8 cellular contexts compared by ENCODE assay signal in genomic region chr1:43206721-43207228, GRCh38. TPM values are rescaled to one million over a fixed set of nuclear protein-coding genes. Genes with fewer than 3 reads are reported as not detected.
A peak's percentile ranks its signal among the peaks of the same experiment; 100 is the strongest.
DNase-seq lines count a peak whose midpoint lies in the region; ATAC-seq, FAIRE-seq and TF ChIP-seq lines count a peak whose summit lies in the region.

No MANE protein-coding gene starts in this region.

- 37% methylated on average over 9 of the region's 9 CpGs; no CpG with 5 or more reads in 1 of the 2 experiments for WGBS in H1 (ENCODE audit: extremely low coverage in 1 of 2, insufficient coverage in 1 of 2, insufficient read length in 1 of 2, insufficient replicate concordance in 2 of 2, low coverage in 1 of 2, low lambda C conversion rate in 2 of 2, missing lambda C conversion rate in 1 of 2), 2 experiments
- under 1% methylated on average over 9 of the region's 9 CpGs for WGBS in mesenchymal stem cell

- no peak for ATAC-seq in GM21447 (IDR thresholded peaks at IDR 0.05; ENCODE audit: unreplicated experiment)

- H3K27me3 ChIP-seq in H1 (replicated peaks in 1 of 4; ENCODE audit: control insufficient read depth in 3 of 4, extremely low read depth in 1 of 4, insufficient read depth in 3 of 4, low read length in 3 of 4) (no peaks in the 10 kb centered on the region), mesenchymal stem cell (ENCODE audit: control insufficient read depth in 1 of 2, insufficient read depth in 1 of 2, low read length in 2 of 2) (no peaks in the 10 kb centered on the region)

- H3K27ac ChIP-seq in H1 (ENCODE audit: low read depth, low read length) (peak overlapping the region; percentile 56), mesenchymal stem cell (ENCODE audit: low read length, poor library complexity, severe bottlenecking) (peak overlapping the region; percentile 100)

- peak in 1 of 2 experiments; percentile 30; a peak in 1 of 3 replicates for TF ChIP-seq EP300 in H1 (IDR thresholded peaks at IDR 0.05; ENCODE audit: borderline replicate concordance in 1 of 2, low read depth in 2 of 2, low read length in 2 of 2)

- peaks cover 4 to 13% (median 11%) of the 10 kb centered on the region in 4 experiments for H3K4me1 ChIP-seq in H1 (replicated peaks in 1 of 4; ENCODE audit: control insufficient read depth in 3 of 4, insufficient read depth in 4 of 4, low read length in 3 of 4)
- peaks cover 19% of the 10 kb centered on the region for H3K4me1 ChIP-seq in mesenchymal stem cell (ENCODE audit: control insufficient read depth, insufficient read depth, low read depth, low read length)

- H4K8ac ChIP-seq in H1 (ENCODE audit: extremely low read depth, insufficient read depth, low read length) (no peak overlapping the region), mesenchymal stem cell (ENCODE audit: low read length) (peak overlapping the region; percentile 96)

- H2BK120ac ChIP-seq in H1 (replicated peaks; ENCODE audit: low read depth, low read length) (peak overlapping the region; percentile 67), mesenchymal stem cell (ENCODE audit: low read depth, low read length) (peak overlapping the region; percentile 69)

- H3K9me3 ChIP-seq in H1 (ENCODE audit: insufficient read depth in 2 of 2, low read depth in 1 of 2, low read length in 1 of 2) (no peaks in the 10 kb centered on the region), mesenchymal stem cell (ENCODE audit: control insufficient read depth, low read length) (no peaks in the 10 kb centered on the region)

- no peak for FAIRE-seq in H1 (lab: Jason Lieb, UNC)

- H3K36me3 ChIP-seq in H1 (ENCODE audit: control insufficient read depth in 2 of 4, insufficient read depth in 4 of 4, low read length in 3 of 4) (no peaks in the 10 kb centered on the region), mesenchymal stem cell (ENCODE audit: control insufficient read depth in 1 of 2, insufficient read depth in 2 of 2, low read depth in 1 of 2, low read length in 2 of 2) (no peaks in the 10 kb centered on the region)

- POLR2A ChIA-PET in H1 (lab: Charles Lee; ENCODE audit: partially characterized antibody), result interaction anchor here (0.7 to 2.8 kb wide), 7 partner anchors 9 to 390 kb away, joined by 3 to 12 read pairs (median 4); partner anchors contain the start of genes CDC20 and ERMAP

- no peak for TF ChIP-seq CTCF in H1 (IDR thresholded peaks at IDR 0.05; ENCODE audit: control extremely low read depth in 1 of 3, insufficient read depth in 1 of 3, low read depth in 1 of 3, low read length in 3 of 3)

- H3K18ac ChIP-seq in H1 (ENCODE audit: extremely low read depth, low read length) (peak overlapping the region; percentile 49; the same call in 1 of the 2 replicates), mesenchymal stem cell (ENCODE audit: low read depth in 1 of 2, low read length in 2 of 2) (peak overlapping the region; percentile 67 to 97)

- H3K23me2 ChIP-seq in H1 (ENCODE audit: low read depth, low read length), result no peaks in the 10 kb centered on the region

- DNase-seq in AG20443 (ENCODE audit: low spot score) (peak; percentile 95), MV-4-11 (lab: John Stamatoyannopoulos, UW) (peak; percentile 59), H1 (ENCODE audit: low read depth in 1 of 2, low spot score in 2 of 2) (peak in 1 of 2 experiments; percentile 89), mesenchymal stem cell (peak; percentile 96), NCI-H2196 treated with DMSO at 0.1 percent for 48 hours (lab: John Stamatoyannopoulos, UW; ENCODE audit: unreplicated experiment) (no peak), activated T-cell treated with anti-CD3 and anti-CD28 coated beads for 4 hours (no peak), DMS114 treated with DMSO at 0.1 percent for 48 hours (lab: John Stamatoyannopoulos, UW; ENCODE audit: unreplicated experiment) (no peak)

- H2BK12ac ChIP-seq in H1 (ENCODE audit: low read depth, low read length) (peak overlapping the region; percentile 100), mesenchymal stem cell (ENCODE audit: low read length in 2 of 2) (peak overlapping the region; percentile 70 to 71)

- H4K5ac ChIP-seq in H1 (ENCODE audit: insufficient read length, low read depth, low read length), result no peak overlapping the region

- H2BK5ac ChIP-seq in H1 (ENCODE audit: low read depth, low read length), result peak overlapping the region; percentile 91
- peak overlapping the region; percentile 94 for H2BK5ac ChIP-seq in mesenchymal stem cell (ENCODE audit: low read depth, low read length, poor library complexity, severe bottlenecking)

- H3K9ac ChIP-seq in H1 (replicated peaks in 1 of 4; ENCODE audit: extremely low read depth in 1 of 4, low read depth in 3 of 4, low read length in 3 of 4) (peak overlapping the region in 2 of 4 experiments; percentile 8 to 32; a peak in 1 of 7 replicates), mesenchymal stem cell (ENCODE audit: low read length) (peak overlapping the region; percentile 64)

- H3K14ac ChIP-seq in H1 (ENCODE audit: insufficient read length) (no peak overlapping the region), mesenchymal stem cell (ENCODE audit: low read length in 2 of 2) (no peak overlapping the region)

- H3K79me2 ChIP-seq in H1 (ENCODE audit: control insufficient read depth in 1 of 2, insufficient read depth in 2 of 2, low read length in 2 of 2), result no peaks in the 10 kb centered on the region

- TF ChIP-seq RAD21 in H1 (IDR thresholded peaks at IDR 0.05 in 1 of 2, conservative IDR thresholded peaks at IDR 0.05 in 1 of 2; ENCODE audit: low read depth in 2 of 2, low read length in 2 of 2), result no peak

- H2AK5ac ChIP-seq in H1 (ENCODE audit: low read depth, low read length) (peak overlapping the region; percentile 85; the same call in 1 of the 2 replicates), mesenchymal stem cell (ENCODE audit: low read length, severe bottlenecking) (peak overlapping the region; percentile 97)

- peak overlapping the region; percentile 80 for H2BK20ac ChIP-seq in H1 (ENCODE audit: low read length)

- no peak overlapping the region for H2BK15ac ChIP-seq in H1 (ENCODE audit: low read length)
- no peak overlapping the region for H2BK15ac ChIP-seq in mesenchymal stem cell (ENCODE audit: low read depth, poor library complexity, severe bottlenecking)

- CTCF ChIA-PET in H1 (lab: Charles Lee; ENCODE audit: partially characterized antibody), result interaction anchor here (0.8 to 3.5 kb wide), 5 partner anchors 9 to 208 kb away, joined by 3 to 14 read pairs (median 5); no protein-coding TSS in a partner anchor

- peak; percentile 27 to 76 for TF ChIP-seq POLR2A in H1 (IDR thresholded peaks at IDR 0.05; ENCODE audit: control extremely low read depth in 1 of 2, low read depth in 2 of 2, low read length in 2 of 2)

- H3K23ac ChIP-seq in H1 (ENCODE audit: insufficient read length), result no peak overlapping the region
- no peak overlapping the region for H3K23ac ChIP-seq in mesenchymal stem cell (ENCODE audit: low read length in 2 of 2)

- H3K79me1 ChIP-seq in H1 (ENCODE audit: low read depth, low read length) (no peaks in the 10 kb centered on the region), mesenchymal stem cell (replicated peaks; ENCODE audit: low read length, poor library complexity, severe bottlenecking) (no peaks in the 10 kb centered on the region)

- peak overlapping the region; percentile 43 to 67 for H3K4me2 ChIP-seq in H1 (ENCODE audit: insufficient read depth in 1 of 2, low read depth in 2 of 2, low read length in 2 of 2)
- peak overlapping the region; percentile 42 for H3K4me2 ChIP-seq in mesenchymal stem cell (ENCODE audit: low read length, poor library complexity, severe bottlenecking)

- H2AFZ ChIP-seq in H1 (ENCODE audit: low read length), result peak overlapping the region; percentile 75; the same call in 1 of the 2 replicates
- peak overlapping the region; percentile 88 for H2AFZ ChIP-seq in mesenchymal stem cell (ENCODE audit: low read depth, low read length)

- peak overlapping the region; percentile 84 for H4K91ac ChIP-seq in H1 (replicated peaks; ENCODE audit: insufficient read length, low read length)
- peak overlapping the region; percentile 98 for H4K91ac ChIP-seq in mesenchymal stem cell (ENCODE audit: low read length)

- H3K4ac ChIP-seq in H1 (replicated peaks; ENCODE audit: insufficient read length, low read depth, low read length), result peak overlapping the region; percentile 0
- peak overlapping the region; percentile 83 to 92 for H3K4ac ChIP-seq in mesenchymal stem cell (ENCODE audit: low read depth in 1 of 2, low read length in 2 of 2)

- H3K4me3 ChIP-seq in H1 (ENCODE audit: extremely low read depth in 1 of 4, insufficient read depth in 2 of 4, low read depth in 3 of 4, low read length in 4 of 4), result no peak overlapping the region
- H3K4me3 ChIP-seq in mesenchymal stem cell (ENCODE audit: insufficient read depth in 1 of 2, low read depth in 1 of 2, low read length in 2 of 2), result peak overlapping the region in 1 of 2 experiments; percentile 54

- no peak overlapping the region for H3K56ac ChIP-seq in H1 (replicated peaks; ENCODE audit: insufficient read length, low read depth, low read length)

- no peaks in the 10 kb centered on the region for H4K20me1 ChIP-seq in H1 (replicated peaks in 1 of 2; ENCODE audit: control insufficient read depth in 1 of 2, insufficient read depth in 2 of 2, low read length in 2 of 2)

RNA-seq across cellular contexts. Expression of gene CFAP57, which starts 34.6 kb away (rescaled TPM):
- 0.23 and 0.80 TPM in 2 replicates for total RNA-seq in H1 (2021; fragmentation: NEBNext Ultra II Directional; extraction: Animal tissue kit (Norgen Biotek cat#: 25700))
- 0.20 and 0.36 TPM in 2 replicates for polyA plus RNA-seq in H1 (2011; rRNA removed)
- 0.21 TPM for polyA plus RNA-seq in H1 (2011; cell fraction: cytosol; rRNA removed)
- 0.46 TPM for polyA plus RNA-seq in H1 (2011; cell fraction: nucleus; rRNA removed)
- polyA plus RNA-seq in H1 (2012, experiment 1 of 2), result 0.16 to 1.2 TPM (median 0.36 TPM) in 4 replicates
- polyA plus RNA-seq in H1 (2012, experiment 2 of 2), result not detected
- 0.14 TPM for polyA plus RNA-seq in H1 (2013, experiment 1 of 2)
- polyA plus RNA-seq in H1 (2013, experiment 2 of 2), result 0.13 TPM
- 0.38 and 0.39 TPM in 2 replicates for polyA minus RNA-seq in H1 (2011; rRNA and poly(A)+ RNA removed)
- not detected for polyA minus RNA-seq in H1 (2011; cell fraction: cytosol; rRNA and poly(A)+ RNA removed)
- polyA minus RNA-seq in H1 (2011; cell fraction: nucleus; rRNA and poly(A)+ RNA removed), result 1.5 TPM
- polyA plus RNA-seq in mesenchymal stem cell (2013, experiment 1 of 2), result 0.14 TPM
- polyA plus RNA-seq in mesenchymal stem cell (2013, experiment 2 of 2), result 0.14 TPM

RNA-seq across cellular contexts. Expression of gene EBNA1BP2, which starts 34.7 kb away (rescaled TPM):
- 102 and 104 TPM in 2 replicates for total RNA-seq in H1 (2021; fragmentation: NEBNext Ultra II Directional; extraction: Animal tissue kit (Norgen Biotek cat#: 25700))
- polyA plus RNA-seq in H1 (2011; rRNA removed), result 31.0 and 46.0 TPM in 2 replicates
- 66.3 TPM for polyA plus RNA-seq in H1 (2011; cell fraction: cytosol; rRNA removed)
- polyA plus RNA-seq in H1 (2011; cell fraction: nucleus; rRNA removed), result 60.5 TPM
- polyA plus RNA-seq in H1 (2012, experiment 1 of 2), result 105 to 125 TPM (median 112 TPM) in 4 replicates
- 34.5 TPM for polyA plus RNA-seq in H1 (2012, experiment 2 of 2)
- 128 TPM for polyA plus RNA-seq in H1 (2013, experiment 1 of 2)
- polyA plus RNA-seq in H1 (2013, experiment 2 of 2), result 128 TPM
- polyA minus RNA-seq in H1 (2011; rRNA and poly(A)+ RNA removed), result 25.7 and 31.5 TPM in 2 replicates
- polyA minus RNA-seq in H1 (2011; cell fraction: cytosol; rRNA and poly(A)+ RNA removed), result 28.8 TPM
- polyA minus RNA-seq in H1 (2011; cell fraction: nucleus; rRNA and poly(A)+ RNA removed), result 31.6 TPM
- polyA plus RNA-seq in mesenchymal stem cell (2013, experiment 1 of 2), result 64.4 TPM
- 65.5 TPM for polyA plus RNA-seq in mesenchymal stem cell (2013, experiment 2 of 2)

Comparison
In these comparisons a context has a peak if more than half of its experiments do, and no peak if none do; other contexts are left out.
1. DNase-seq: peak in AG20443 (single experiment), MV-4-11 (single experiment) and mesenchymal stem cell (single experiment); none in NCI-H2196 treated with DMSO at 0.1 percent for 48 hours (single experiment), activated T-cell treated with anti-CD3 and anti-CD28 coated beads for 4 hours (single experiment) and DMS114 treated with DMSO at 0.1 percent for 48 hours (single experiment).